8 cellular contexts compared by ENCODE assay signal in the genomic region with DNA sequence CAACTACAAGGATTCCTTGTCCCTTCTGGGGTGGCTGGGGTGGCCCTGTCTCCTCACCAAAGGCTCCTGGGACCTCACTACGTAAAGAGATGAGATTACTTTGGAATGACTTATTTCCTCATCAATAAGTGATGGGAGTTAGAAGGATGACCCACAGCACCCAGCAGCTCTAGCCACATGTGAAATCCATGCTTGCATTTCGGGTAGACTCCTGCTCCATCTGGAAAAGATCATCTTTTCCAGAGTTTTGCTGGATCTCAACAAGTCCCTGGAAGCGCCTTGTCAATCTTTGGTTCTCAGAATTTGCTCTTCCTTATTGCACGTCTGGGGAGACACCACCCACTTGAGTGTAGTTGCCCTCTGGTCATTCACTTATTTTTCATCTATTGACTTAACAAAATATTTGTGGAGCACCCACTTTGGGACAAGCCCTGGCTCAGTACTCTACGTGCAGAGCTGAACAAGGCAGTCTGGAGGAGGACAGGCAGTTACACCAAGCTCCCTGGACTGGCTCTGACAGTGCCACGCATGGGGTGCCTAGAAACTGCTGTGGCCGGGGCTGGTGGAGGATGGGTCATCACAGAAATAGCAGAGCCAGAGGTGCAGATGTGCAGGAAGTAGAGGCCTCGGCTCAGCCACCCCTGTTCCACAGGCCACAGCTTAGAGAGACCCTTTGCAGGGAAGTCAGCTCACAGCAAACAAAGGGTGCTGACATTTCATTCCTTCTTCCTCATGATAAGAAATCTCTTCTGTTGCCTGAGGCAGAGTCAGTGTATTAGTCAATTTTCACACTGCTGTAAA.
DNase-seq lines count a peak whose midpoint lies in the region; ATAC-seq and TF ChIP-seq lines count a peak whose summit lies in the region.

No MANE protein-coding gene starts in this region.

- no peaks in the 10 kb centered on the region for H3K4me1 ChIP-seq in HEK293 (ENCODE audit: control insufficient read depth, insufficient read depth, low read length)
- H3K4me1 ChIP-seq in RWPE2 (ENCODE audit: insufficient read depth, poor library complexity, severe bottlenecking) = peaks cover 21% of the 10 kb centered on the region

- intact Hi-C loops in Calu3 (cut with micrococcal nuclease; ENCODE audit: unreplicated experiment) = no loop called here

- BruUV-seq in Calu3 (replicated peaks; lab: Mats Ljungman, UMichigan) = no TSS peak

- H3K4me1 Mint-ChIP-seq in Calu3 (ENCODE audit: low read depth, unreplicated experiment) = no peaks in the 10 kb centered on the region
- peaks cover 5% of the 10 kb centered on the region for H3K4me1 Mint-ChIP-seq in stimulated activated memory B cell treated with anti-CD40 and anti-IgM and Interleukin-4, amounts not matched to agents 10 μg/mL and 1 μg/mL and 100 μg/mL, for 72 hours

- no peaks in the 10 kb centered on the region for H3K9me3 Mint-ChIP-seq in Calu3 (ENCODE audit: low read depth, unreplicated experiment)
- H3K9me3 Mint-ChIP-seq in stimulated activated memory B cell treated with anti-CD40 and anti-IgM and Interleukin-4, amounts not matched to agents 10 μg/mL and 1 μg/mL and 100 μg/mL, for 72 hours = peaks cover 3% of the 10 kb centered on the region

- peaks cover 0 to 5% of the 10 kb centered on the region in 2 experiments; a peak in 1 of 3 replicates for H3K36me3 ChIP-seq in HEK293 (ENCODE audit: control insufficient read depth in 2 of 2, insufficient read depth in 1 of 2, low read length in 2 of 2)
- H3K36me3 ChIP-seq in RWPE2 (ENCODE audit: low read depth) = no peaks in the 10 kb centered on the region
- no peaks in the 10 kb centered on the region for H3K36me3 ChIP-seq in kidney epithelial cell (ENCODE audit: control insufficient read depth, insufficient read depth, low read length)

- H3K9me3 ChIP-seq in HEK293 (ENCODE audit: control insufficient read depth, insufficient read depth, low read depth, low read length) = no peaks in the 10 kb centered on the region
- no peaks in the 10 kb centered on the region for H3K9me3 ChIP-seq in RWPE2 (ENCODE audit: severe bottlenecking)

- no peaks in the 10 kb centered on the region for H3K27me3 ChIP-seq in RWPE2 (ENCODE audit: insufficient read depth, poor library complexity, severe bottlenecking)
- H3K27me3 ChIP-seq in kidney epithelial cell (ENCODE audit: control insufficient read depth, insufficient read depth, low read length) = no peaks in the 10 kb centered on the region

- H3K27ac ChIP-seq in HEK293 (ENCODE audit: extremely low read depth, low read depth, low read length) = no peak overlapping the region
- H3K27ac ChIP-seq in RWPE2 (ENCODE audit: poor library complexity, severe bottlenecking) = peak overlapping the region; percentile 52

- H3K4me3 ChIP-seq in HEK293 (ENCODE audit: low read depth, low read length) (no peak overlapping the region), RWPE2 (ENCODE audit: severe bottlenecking) (no peak overlapping the region), kidney epithelial cell (ENCODE audit: low read depth, low read length) (no peak overlapping the region)

- CTCF ChIA-PET in Calu3 (lab: Charles Lee) = interaction anchor here (0.5 to 0.6 kb wide), 2 partner anchors 50 to 61 kb away, joined by 3 read pairs; no protein-coding TSS in a partner anchor
- CTCF ChIA-PET in HEK293 (lab: Yijun Ruan, JAX) = interaction anchor here (0.9 to 1.1 kb wide), 2 partner anchors 9 to 519 kb away, joined by 3 read pairs; no protein-coding TSS in a partner anchor

- POLR2A ChIA-PET in HEK293 (lab: Yijun Ruan, JAX) = no interaction called here

- DNase-seq in Calu3 (peak; percentile 24), RWPE2 (ENCODE audit: low spot score) (no peak), kidney epithelial cell (ENCODE audit: low read depth) (peak; percentile 69), NCI-H1436 treated with DMSO at 0.1 percent for 48 hours (lab: John Stamatoyannopoulos, UW) (no peak)
- DNase-seq in activated CD4-positive, alpha-beta T cell treated with anti-CD3 and anti-CD28 coated beads, Interleukin-2, amount 50 U/mL, for 48 hours = no peak

- TF ChIP-seq CTCF in Calu3 (IDR thresholded peaks at IDR 0.05; ENCODE audit: unreplicated experiment) (no peak), HEK293 (tag by site-specific recombination; IDR thresholded peaks at IDR 0.05) (no peak), RWPE2 (IDR thresholded peaks at IDR 0.05; ENCODE audit: poor library complexity, severe bottlenecking) (no peak), kidney epithelial cell (IDR thresholded peaks at IDR 0.05; ENCODE audit: insufficient read depth, low read length, poor library complexity, severe bottlenecking) (no peak)

- no peak overlapping the region for H3K27ac Mint-ChIP-seq in Calu3 (ENCODE audit: unreplicated experiment)
- H3K27ac Mint-ChIP-seq in stimulated activated memory B cell treated with anti-CD40 and anti-IgM and Interleukin-4, amounts not matched to agents 10 μg/mL and 1 μg/mL and 100 μg/mL, for 72 hours = no peak overlapping the region

- no peaks in the 10 kb centered on the region for H3K36me3 Mint-ChIP-seq in Calu3 (ENCODE audit: insufficient read depth, unreplicated experiment)
- no peaks in the 10 kb centered on the region for H3K36me3 Mint-ChIP-seq in stimulated activated memory B cell treated with anti-CD40 and anti-IgM and Interleukin-4, amounts not matched to agents 10 μg/mL and 1 μg/mL and 100 μg/mL, for 72 hours

- H3K27me3 Mint-ChIP-seq in Calu3 (ENCODE audit: unreplicated experiment) = peaks cover 86% of the 10 kb centered on the region
- peaks cover 8% of the 10 kb centered on the region for H3K27me3 Mint-ChIP-seq in stimulated activated memory B cell treated with anti-CD40 and anti-IgM and Interleukin-4, amounts not matched to agents 10 μg/mL and 1 μg/mL and 100 μg/mL, for 72 hours

- ATAC-seq in RWPE2 (ENCODE audit: low read depth) (peak; percentile 82), HG03439 (IDR thresholded peaks at IDR 0.05; ENCODE audit: unreplicated experiment) (no peak)
- no peak for ATAC-seq in stimulated activated memory B cell treated with anti-CD40 and anti-IgM and Interleukin-4, amounts not matched to agents 10 μg/mL and 1 μg/mL and 100 μg/mL, for 72 hours

- no peak overlapping the region for H3K4me3 Mint-ChIP-seq in Calu3 (ENCODE audit: low read depth, unreplicated experiment)
- no peak overlapping the region for H3K4me3 Mint-ChIP-seq in stimulated activated memory B cell treated with anti-CD40 and anti-IgM and Interleukin-4, amounts not matched to agents 10 μg/mL and 1 μg/mL and 100 μg/mL, for 72 hours

TF ChIP-seq in HEK293, 187 proteins besides CTCF, POLR2A, EP300 and RAD21:
- TF ChIP-seq ZNF202 (tag by site-specific recombination; IDR thresholded peaks at IDR 0.05; ENCODE audit: borderline replicate concordance) (no peak), ZNF660 (tag by site-specific recombination; IDR thresholded peaks at IDR 0.05) (peak; percentile 74; the same call in 1 of the 2 replicates)
- TF ChIP-seq, protein P1, sequence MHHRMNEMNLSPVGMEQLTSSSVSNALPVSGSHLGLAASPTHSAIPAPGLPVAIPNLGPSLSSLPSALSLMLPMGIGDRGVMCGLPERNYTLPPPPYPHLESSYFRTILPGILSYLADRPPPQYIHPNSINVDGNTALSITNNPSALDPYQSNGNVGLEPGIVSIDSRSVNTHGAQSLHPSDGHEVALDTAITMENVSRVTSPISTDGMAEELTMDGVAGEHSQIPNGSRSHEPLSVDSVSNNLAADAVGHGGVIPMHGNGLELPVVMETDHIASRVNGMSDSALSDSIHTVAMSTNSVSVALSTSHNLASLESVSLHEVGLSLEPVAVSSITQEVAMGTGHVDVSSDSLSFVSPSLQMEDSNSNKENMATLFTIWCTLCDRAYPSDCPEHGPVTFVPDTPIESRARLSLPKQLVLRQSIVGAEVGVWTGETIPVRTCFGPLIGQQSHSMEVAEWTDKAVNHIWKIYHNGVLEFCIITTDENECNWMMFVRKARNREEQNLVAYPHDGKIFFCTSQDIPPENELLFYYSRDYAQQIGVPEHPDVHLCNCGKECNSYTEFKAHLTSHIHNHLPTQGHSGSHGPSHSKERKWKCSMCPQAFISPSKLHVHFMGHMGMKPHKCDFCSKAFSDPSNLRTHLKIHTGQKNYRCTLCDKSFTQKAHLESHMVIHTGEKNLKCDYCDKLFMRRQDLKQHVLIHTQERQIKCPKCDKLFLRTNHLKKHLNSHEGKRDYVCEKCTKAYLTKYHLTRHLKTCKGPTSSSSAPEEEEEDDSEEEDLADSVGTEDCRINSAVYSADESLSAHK (tag by site-specific recombination; IDR thresholded peaks at IDR 0.05) = peak; percentile 94

Comparison
In these comparisons a context has a peak if more than half of its experiments do, and no peak if none do; other contexts are left out.
1. DNase-seq: peak in Calu3 (single experiment) and kidney epithelial cell (single experiment); none in RWPE2 (single experiment), NCI-H1436 treated with DMSO at 0.1 percent for 48 hours (single experiment) and activated CD4-positive, alpha-beta T cell treated with anti-CD3 and anti-CD28 coated beads, Interleukin-2, amount 50 U/mL, for 48 hours (0 of 2).